1 cellular context compared by ENCODE assay signal in genomic region chr5:5373351-5374033, GRCh38.
TF ChIP-seq lines count a peak whose summit lies in the region.

No MANE protein-coding gene starts in this region.

TF ChIP-seq in HepG2, 621 proteins besides CTCF, POLR2A, EP300 and RAD21 (continued from another document):
- TF ChIP-seq ZNF576 (CRISPR knock-in tag; IDR thresholded peaks at IDR 0.05) = no peak
- TF ChIP-seq GZF1 (CRISPR knock-in tag; IDR thresholded peaks at IDR 0.05) = no peak
- no peak for TF ChIP-seq ZNF703 (CRISPR knock-in tag; IDR thresholded peaks at IDR 0.05; ENCODE audit: borderline replicate concordance)
- TF ChIP-seq SOX6 (IDR thresholded peaks at IDR 0.05) = no peak
- TF ChIP-seq SOX6 (CRISPR knock-in tag; IDR thresholded peaks at IDR 0.05) = no peak
- no peak for TF ChIP-seq ZSCAN30 (CRISPR knock-in tag; IDR thresholded peaks at IDR 0.05)
- TF ChIP-seq ZNF607 (CRISPR knock-in tag; IDR thresholded peaks at IDR 0.05; ENCODE audit: borderline replicate concordance) = no peak
- TF ChIP-seq ZBTB1 (CRISPR knock-in tag; IDR thresholded peaks at IDR 0.05; ENCODE audit: borderline replicate concordance) = no peak
- TF ChIP-seq FOXC1 (CRISPR knock-in tag; IDR thresholded peaks at IDR 0.05; ENCODE audit: borderline replicate concordance) = no peak
- no peak for TF ChIP-seq SKI (IDR thresholded peaks at IDR 0.05; ENCODE audit: partially characterized antibody)
- no peak for TF ChIP-seq IRF2 (CRISPR knock-in tag; IDR thresholded peaks at IDR 0.05)
TF ChIP-seq in HepG2: peak in this region for 0.
